ENCODE assay signal across 8 cellular contexts in genomic region chr5:180801596-180802324, GRCh38. TPM values are rescaled to one million over a fixed set of nuclear protein-coding genes. Genes with fewer than 3 reads are reported as not detected.
DNase-seq lines count a peak whose midpoint lies in the region; ATAC-seq and TF ChIP-seq lines count a peak whose summit lies in the region.

No MANE protein-coding gene starts in this region.

- no peaks in the 10 kb centered on the region for H3K9me3 ChIP-seq in DND-41 (ENCODE audit: insufficient read depth, low read length, severe bottlenecking)
- no peaks in the 10 kb centered on the region for H3K9me3 ChIP-seq in SJCRH30 (replicated peaks)
- H3K9me3 ChIP-seq in ovary: no peaks in the 10 kb centered on the region

- no peak for TF ChIP-seq POLR2A in ovary (IDR thresholded peaks at IDR 0.05)
- TF ChIP-seq POLR2A in GM18505 (IDR thresholded peaks at IDR 0.05; ENCODE audit: borderline replicate concordance, extremely low read depth, insufficient read depth, insufficient read length): no peak

- peak overlapping the region; percentile 95 for H3K9ac ChIP-seq in DND-41 (ENCODE audit: low read depth, low read length)

- no peak for DNase-seq in DND-41
- no peak for DNase-seq in SJCRH30
- no peak for DNase-seq in fibroblast of mammary gland (ENCODE audit: low read depth)
- no peak for DNase-seq in ovary
- no peak for DNase-seq in hepatic stellate cell (ENCODE audit: low spot score)
- no peak for DNase-seq in DMS114 treated with DMSO at 0.1 percent for 48 hours (lab: John Stamatoyannopoulos, UW; ENCODE audit: unreplicated experiment)
- DNase-seq in RPMI8226: no peak

- H3K4me3 ChIP-seq in DND-41 (ENCODE audit: low read depth in 1 of 2, low read length in 2 of 2) (peak overlapping the region; percentile 57 to 79; a peak in 3 of 4 replicates), SJCRH30 (peak overlapping the region; percentile 98), fibroblast of mammary gland (ENCODE audit: control insufficient read depth, low read depth, low read length) (peak overlapping the region; percentile 84), ovary (peak overlapping the region; percentile 74)

- H2AFZ ChIP-seq in DND-41 (ENCODE audit: low read depth, low read length): no peak overlapping the region

- no peak for TF ChIP-seq EP300 in ovary (IDR thresholded peaks at IDR 0.05)

- intact Hi-C loops in ovary (cut with DNase I): loop anchor here in 1 of 4 donors (5.0 kb wide), 1 partner anchor 61 kb away; the partner anchor contains the start of gene ZFP62

- H3K36me3 ChIP-seq in DND-41 (ENCODE audit: insufficient read depth, low read length): peaks cover 42% of the 10 kb centered on the region
- peaks cover 8% of the 10 kb centered on the region for H3K36me3 ChIP-seq in SJCRH30
- no peaks in the 10 kb centered on the region for H3K36me3 ChIP-seq in ovary

- peak overlapping the region; percentile 96 for H3K4me2 ChIP-seq in DND-41 (ENCODE audit: insufficient read depth, low read length)

- peaks cover 79% of the 10 kb centered on the region for H3K4me1 ChIP-seq in DND-41 (ENCODE audit: insufficient read depth, low read length)
- H3K4me1 ChIP-seq in SJCRH30: peaks cover 35% of the 10 kb centered on the region
- H3K4me1 ChIP-seq in ovary (ENCODE audit: insufficient read depth): peaks cover 44% of the 10 kb centered on the region

- H3K27me3 ChIP-seq in DND-41 (ENCODE audit: insufficient read depth, low read length, poor library complexity) (no peaks in the 10 kb centered on the region), SJCRH30 (no peaks in the 10 kb centered on the region), ovary (no peaks in the 10 kb centered on the region)

- TF ChIP-seq CTCF in DND-41 (IDR thresholded peaks at IDR 0.05; ENCODE audit: borderline replicate concordance, extremely low read depth, low read length, poor library complexity, severe bottlenecking) (no peak), fibroblast of mammary gland (conservative IDR thresholded peaks at IDR 0.05; ENCODE audit: control insufficient read depth, insufficient read depth, low read depth, low read length) (no peak), ovary (IDR thresholded peaks at IDR 0.05) (no peak)

- H4K20me1 ChIP-seq in DND-41 (ENCODE audit: insufficient read depth, low read length): peaks cover 54% of the 10 kb centered on the region

- 6 to 8% (median 7%) methylated on average over 15 of the region's 15 CpGs for WGBS in ovary, 3 donors

- H3K79me2 ChIP-seq in DND-41 (ENCODE audit: insufficient read depth, low read length): peaks cover 90% of the 10 kb centered on the region

- peak overlapping the region; percentile 44; the same call in 1 of the 2 replicates for H3K27ac ChIP-seq in DND-41 (ENCODE audit: low read length)
- no peak overlapping the region for H3K27ac ChIP-seq in SJCRH30
- H3K27ac ChIP-seq in ovary: peak overlapping the region; percentile 97 to 99

- no peak for ATAC-seq in DND-41 (ENCODE audit: insufficient read depth, low read depth)
- no peak for ATAC-seq in GM18505 (IDR thresholded peaks at IDR 0.05; ENCODE audit: unreplicated experiment)

RNA-seq across cellular contexts. Expression of gene MGAT1, which starts 0.8 kb away (rescaled TPM):
- total RNA-seq in SJCRH30 (2014; rRNA removed; shearing (Covaris generic)): 85.6 and 88.5 TPM in 2 replicates
- total RNA-seq in ovary: 100 to 1,000 TPM in 5 of 7 donors, 10 to 100 TPM in 2; 84.0 to 154 (median 131) TPM
- polyA plus RNA-seq in ovary: 100 to 1,000 TPM in 1 of 2 donors, 10 to 100 TPM in 1; 66.6 to 128 TPM

RNA-seq across cellular contexts. Expression of gene ZFP62, which starts 59.3 kb away (rescaled TPM):
- 31.5 and 43.1 TPM in 2 replicates for total RNA-seq in SJCRH30 (2014; rRNA removed; shearing (Covaris generic))
- total RNA-seq in ovary: 10 to 100 TPM; 22.7 to 47.8 (median 33.8) TPM
- 10 to 100 TPM; 23.2 to 36.3 TPM for polyA plus RNA-seq in ovary
